Comparison of ENCODE assay signal across 8 cellular contexts in genomic region chr10:119080521-119081259, GRCh38. TPM values are rescaled to one million over a fixed set of nuclear protein-coding genes. Genes with fewer than 3 reads are reported as not detected.
DNase-seq lines count a peak whose midpoint lies in the region; ATAC-seq and TF ChIP-seq lines count a peak whose summit lies in the region.

TSS of gene EIF3A (minus strand) at chr10:119080817. CDS start at chr10:119080676, 141 bp downstream.

- no peak for TF ChIP-seq CTCF in epithelial cell of proximal tubule (conservative IDR thresholded peaks at IDR 0.05; ENCODE audit: low read depth, low read length)

- DNase-seq in D341Med (ENCODE audit: low spot score) (peak; percentile 93), HUDEP-2 (lab: John Stamatoyannopoulos, UW; ENCODE audit: unreplicated experiment in 76 of 76) (peak in 75 of 76 experiments; percentile 16 to 93 (median 83)), OCI-M2 (lab: John Stamatoyannopoulos, UW; ENCODE audit: unreplicated experiment) (peak; percentile 49), activated T-cell treated with anti-CD3 and anti-CD28 coated beads for 48 hours (ENCODE audit: low read depth) (peak; percentile 95), epithelial cell of proximal tubule (ENCODE audit: low read depth) (peak; percentile 73), mucosa of gallbladder (ENCODE audit: low spot score) (peak; percentile 93)
- DNase-seq in stimulated activated CD8-positive, alpha-beta memory T cell treated with anti-CD3 and anti-CD28 coated beads, Interleukin-4, amount 100 ng/mL, for 24 hours (ENCODE audit: low read depth) = peak; percentile 87

- ATAC-seq in GM21381 (IDR thresholded peaks at IDR 0.05; ENCODE audit: unreplicated experiment) = peak; percentile 81

- peak within 1 kb of the TSS; percentile 97 for H3K4me3 ChIP-seq in epithelial cell of proximal tubule (ENCODE audit: low read depth, low read length)

RNA-seq across cellular contexts. Expression of gene EIF3A, which starts in this region (rescaled TPM):
- total RNA-seq in epithelial cell of proximal tubule = 94.3 and 102 TPM in 2 replicates
- 86.8 TPM for total RNA-seq in mucosa of gallbladder

Comparison
In these comparisons a context has a peak if more than half of its experiments do, and no peak if none do; other contexts are left out.
1. Peak in every context shown above with its lines: DNase-seq, ATAC-seq and H3K4me3 ChIP-seq.